30 cellular contexts compared by ENCODE assay signal in the genomic region with DNA sequence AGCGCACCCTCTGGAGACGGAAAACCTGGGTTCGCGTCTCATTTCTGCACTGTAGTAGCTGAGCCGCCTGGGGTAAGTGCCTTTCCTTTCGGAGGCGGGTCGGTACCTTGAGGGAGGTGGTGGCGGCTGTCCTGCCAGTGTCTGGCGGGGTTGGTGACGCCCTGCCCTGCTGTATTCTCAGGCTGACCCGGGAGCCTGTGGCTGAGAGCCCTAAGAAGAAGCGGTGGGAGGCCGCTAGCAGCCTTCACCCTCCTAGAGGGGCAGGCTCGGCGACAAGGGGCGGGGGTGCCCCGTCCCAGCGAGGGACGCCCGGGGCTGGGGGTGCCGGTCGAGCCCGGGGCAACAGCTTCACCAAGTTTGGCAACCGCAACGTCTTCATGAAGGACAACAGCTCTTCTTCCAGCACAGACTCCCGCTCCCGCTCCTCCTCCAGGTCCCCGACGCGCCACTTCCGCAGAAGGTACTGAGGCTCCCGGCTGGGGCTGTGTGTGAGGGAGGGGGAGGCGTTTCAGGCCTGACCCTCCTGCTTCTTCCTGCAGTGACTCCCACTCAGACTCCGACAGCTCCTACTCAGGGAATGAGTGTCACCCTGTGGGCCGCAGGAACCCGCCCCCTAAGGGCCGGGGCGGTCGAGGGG. TPM values are rescaled to one million over a fixed set of nuclear protein-coding genes. Genes with fewer than 3 reads are reported as not detected.
DNase-seq lines count a peak whose midpoint lies in the region; ATAC-seq and TF ChIP-seq lines count a peak whose summit lies in the region.
"Had no signal": no experiment of that assay in that cellular context is flagged by ENCODE, and none has a peak within 500 bp of the region (broad histone marks: within the 10 kb centered on the region; RNA-seq: fewer than 3 reads in every experiment).

No MANE protein-coding gene starts in this region.

- H4K20me1 ChIP-seq in hepatocyte (ENCODE audit: insufficient read depth, poor library complexity, severe bottlenecking) (peaks cover 67% of the 10 kb centered on the region), osteoblast (ENCODE audit: insufficient read depth, low read length) (peaks cover 83% of the 10 kb centered on the region)

- peaks cover 4% of the 10 kb centered on the region for H3K4me1 ChIP-seq in hepatocyte (ENCODE audit: insufficient read depth)
- H3K4me1 ChIP-seq in osteoblast (ENCODE audit: insufficient read depth, low read length), result peaks cover 11% of the 10 kb centered on the region

- peaks cover 68% of the 10 kb centered on the region for H3K79me2 ChIP-seq in hepatocyte
- peaks cover 93% of the 10 kb centered on the region for H3K79me2 ChIP-seq in osteoblast (ENCODE audit: insufficient read depth, low read length)

- WGBS in hepatocyte (ENCODE audit: low lambda C conversion rate, missing lambda C conversion rate), result 97% methylated on average over 33 of the region's 40 CpGs

- H3K4me3 Mint-ChIP-seq in CD4-positive, alpha-beta T cell, result peak overlapping the region; percentile 20
- H3K4me3 Mint-ChIP-seq in T-helper 17 cell, result no peak overlapping the region
- peak overlapping the region in 1 of 2 donors; percentile 32 for H3K4me3 Mint-ChIP-seq in stimulated activated naive B cell treated with anti-CD40 and anti-IgM and Interleukin-4, amounts not matched to agents 10 μg/mL and 1 μg/mL and 100 μg/mL, for 72 hours

- no peak overlapping the region for H3K27ac ChIP-seq in CD4-positive, alpha-beta T cell (ENCODE audit: low read depth, low read length)
- H3K27ac ChIP-seq in hepatocyte (no peak overlapping the region), osteoblast (ENCODE audit: low read depth, low read length) (no peak overlapping the region)
- H3K27ac ChIP-seq: BLaER1, PC-9 had no signal

- no peak overlapping the region for H3K4me3 ChIP-seq in hepatocyte
- H3K4me3 ChIP-seq in osteoblast (ENCODE audit: insufficient read depth, low read length), result no peak overlapping the region
- H3K4me3 ChIP-seq: BLaER1, PC-9 had no signal

- no peaks in the 10 kb centered on the region for H3K9me2 ChIP-seq in hepatocyte (replicated peaks; ENCODE audit: insufficient read depth)

- H3K27me3 ChIP-seq in CD4-positive, alpha-beta T cell (ENCODE audit: control insufficient read depth, insufficient read depth, low read length), result no peaks in the 10 kb centered on the region
- H3K27me3 ChIP-seq in hepatocyte (no peaks in the 10 kb centered on the region), osteoblast (ENCODE audit: insufficient read depth, low read length) (no peaks in the 10 kb centered on the region)
- H3K27me3 ChIP-seq: BLaER1 had no signal

- H3K27ac Mint-ChIP-seq in CD4-positive, alpha-beta T cell, result peak overlapping the region; percentile 27
- H3K27ac Mint-ChIP-seq in T-helper 17 cell, result no peak overlapping the region
- H3K27ac Mint-ChIP-seq in stimulated activated naive B cell treated with anti-CD40 and anti-IgM and Interleukin-4, amounts not matched to agents 10 μg/mL and 1 μg/mL and 100 μg/mL, for 72 hours, result no peak overlapping the region

- H3K4me2 ChIP-seq in hepatocyte, result no peak overlapping the region
- H3K4me2 ChIP-seq in osteoblast (ENCODE audit: insufficient read depth, low read length), result no peak overlapping the region
- H3K4me2 ChIP-seq: BLaER1, PC-9 had no signal

- H3K27me3 Mint-ChIP-seq in CD4-positive, alpha-beta T cell, result no peaks in the 10 kb centered on the region
- no peaks in the 10 kb centered on the region for H3K27me3 Mint-ChIP-seq in T-helper 17 cell
- H3K27me3 Mint-ChIP-seq in stimulated activated naive B cell treated with anti-CD40 and anti-IgM and Interleukin-4, amounts not matched to agents 10 μg/mL and 1 μg/mL and 100 μg/mL, for 72 hours, result no peaks in the 10 kb centered on the region
- H3K27me3 Mint-ChIP-seq: CD4-positive, CD25-positive, alpha-beta regulatory T cell had no signal

- H3K9me3 ChIP-seq in CD4-positive, alpha-beta T cell (ENCODE audit: control insufficient read depth, low read length), result no peaks in the 10 kb centered on the region
- H3K9me3 ChIP-seq in T-helper 17 cell (ENCODE audit: control insufficient read depth, low read length, poor library complexity, severe bottlenecking) (no peaks in the 10 kb centered on the region), hepatocyte (ENCODE audit: low read depth) (no peaks in the 10 kb centered on the region), osteoblast (ENCODE audit: low read depth, low read length) (no peaks in the 10 kb centered on the region)
- H3K9me3 ChIP-seq: BLaER1 had no signal

- no peak overlapping the region for H2AFZ ChIP-seq in hepatocyte
- H2AFZ ChIP-seq in osteoblast (ENCODE audit: low read length), result no peak overlapping the region
- H2AFZ ChIP-seq: PC-9 had no signal

- peaks cover 36% of the 10 kb centered on the region for H3K4me1 Mint-ChIP-seq in CD4-positive, alpha-beta T cell (ENCODE audit: low read depth)
- peaks cover 29% of the 10 kb centered on the region for H3K4me1 Mint-ChIP-seq in T-helper 17 cell
- peaks cover 28 to 51% of the 10 kb centered on the region in 2 donors for H3K4me1 Mint-ChIP-seq in stimulated activated naive B cell treated with anti-CD40 and anti-IgM and Interleukin-4, amounts not matched to agents 10 μg/mL and 1 μg/mL and 100 μg/mL, for 72 hours

- intact Hi-C loops in CD4-positive, alpha-beta T cell (cut with DNase I, micrococcal nuclease), result loop anchor here in 1 of 2 experiments (5.0 kb wide), 1 partner anchor 636 kb away; no protein-coding TSS in a partner anchor

- CTCF ChIA-PET in CD4-positive, alpha-beta T cell (lab: Charles Lee), result no interaction called here

- DNase-seq in CD4-positive, alpha-beta T cell, result no peak
- DNase-seq in T-helper 17 cell, result no peak
- peak; percentile 4 for DNase-seq in hepatocyte (ENCODE audit: low spot score)
- DNase-seq in osteoblast (ENCODE audit: insufficient read length, low spot score, missing footprints), result peak; percentile 63
- DNase-seq in KBM-7, result no peak
- DNase-seq in NCI-H1105 treated with DMSO at 0.1 percent for 48 hours (lab: John Stamatoyannopoulos, UW), result no peak
- no peak for DNase-seq in stimulated activated naive B cell treated with anti-CD40 and anti-IgM and Interleukin-4, amounts not matched to agents 10 μg/mL and 1 μg/mL and 100 μg/mL, for 72 hours
- DNase-seq: CD4-positive, CD25-positive, alpha-beta regulatory T cell; COR-L47; DMS 273 treated with DMSO at 0.1 percent for 48 hours; DMS79; EL; GDM1; HCEC 1CT; KG1; MM.1S; NCI-H1417; NCI-H1694; NCI-H2081; NCI-H2227 treated with DMSO at 0.1 percent for 48 hours; NCI-H526 treated with DMSO at 0.1 percent for 48 hours; PC-9; Right ventricle myocardium superior; RPMI8226 had no signal

- H3K36me3 ChIP-seq in hepatocyte (replicated peaks; ENCODE audit: insufficient read depth, low read depth) (peaks cover 4% of the 10 kb centered on the region), osteoblast (ENCODE audit: insufficient read depth, low read length) (peaks cover 86% of the 10 kb centered on the region)

- POLR2A ChIA-PET in CD4-positive, alpha-beta T cell (lab: Charles Lee), result no interaction called here

- H3K36me3 Mint-ChIP-seq in CD4-positive, alpha-beta T cell (ENCODE audit: low read depth), result peaks cover 95% of the 10 kb centered on the region
- H3K36me3 Mint-ChIP-seq in T-helper 17 cell (ENCODE audit: low read depth), result peaks cover 15% of the 10 kb centered on the region
- H3K36me3 Mint-ChIP-seq in stimulated activated naive B cell treated with anti-CD40 and anti-IgM and Interleukin-4, amounts not matched to agents 10 μg/mL and 1 μg/mL and 100 μg/mL, for 72 hours, result peaks cover 55 to 71% of the 10 kb centered on the region in 2 donors

- no peaks in the 10 kb centered on the region for H3K9me3 Mint-ChIP-seq in CD4-positive, alpha-beta T cell
- H3K9me3 Mint-ChIP-seq in stimulated activated naive B cell treated with anti-CD40 and anti-IgM and Interleukin-4, amounts not matched to agents 10 μg/mL and 1 μg/mL and 100 μg/mL, for 72 hours, result no peaks in the 10 kb centered on the region

- no peak for ATAC-seq in CD4-positive, alpha-beta T cell (ENCODE audit: poor library complexity)
- ATAC-seq in T-helper 17 cell, result peak; percentile 2
- ATAC-seq in stimulated activated naive B cell treated with anti-CD40 and anti-IgM and Interleukin-4, amounts not matched to agents 10 μg/mL and 1 μg/mL and 100 μg/mL, for 72 hours (replicated peaks), result no peak

- in situ Hi-C loops in KBM-7 (cut with MboI; ENCODE audit: low pct_unique_long_range_greater_than_20kb, low sequenced_read_pairs), result no loop called here

- no peak for TF ChIP-seq CTCF in CD4-positive, alpha-beta T cell (IDR thresholded peaks at IDR 0.05)
- TF ChIP-seq CTCF in hepatocyte (IDR thresholded peaks at IDR 0.05; ENCODE audit: poor library complexity) (no peak), osteoblast (IDR thresholded peaks at IDR 0.05; ENCODE audit: extremely low read depth, low read depth, low read length) (no peak)

RNA-seq across cellular contexts. Expression of a gene that starts 6.9 kb away (rescaled TPM):
- 100 to 1,000 TPM; 610 to 639 TPM for total RNA-seq in CD4-positive, alpha-beta T cell
- total RNA-seq in T-helper 17 cell (100 to 1,000 TPM; 471 to 480 TPM), hepatocyte (36.6 and 40.9 TPM in 2 replicates), osteoblast (40.7 and 42.3 TPM in 2 replicates)
- 54.0 and 69.7 TPM in 2 replicates for polyA plus RNA-seq in hepatocyte

RNA-seq across cellular contexts. Expression of a gene that starts 7.7 kb away (rescaled TPM):
- total RNA-seq in CD4-positive, alpha-beta T cell, result 1 to 10 TPM; 2.8 to 2.9 TPM
- total RNA-seq in T-helper 17 cell (1 to 10 TPM; 4.4 to 6.0 TPM), hepatocyte (3.1 and 7.9 TPM in 2 replicates), osteoblast (14.4 and 21.4 TPM in 2 replicates)
- 0.59 and 1.00 TPM in 2 replicates for polyA plus RNA-seq in hepatocyte
- total RNA-seq: A172 had no signal

RNA-seq across cellular contexts. Expression of a gene that starts 17.2 kb away (rescaled TPM):
- not detected for total RNA-seq in CD4-positive, alpha-beta T cell
- total RNA-seq in T-helper 17 cell, result not detected
- 43.1 and 46.8 TPM in 2 replicates for total RNA-seq in hepatocyte
- 71.2 and 71.5 TPM in 2 replicates for polyA plus RNA-seq in hepatocyte
- 18.8 and 20.3 TPM in 2 replicates for total RNA-seq in osteoblast
- total RNA-seq: CD4-positive, CD25-positive, alpha-beta regulatory T cell had no signal
- polyA plus RNA-seq: CD4-positive, CD25-positive, alpha-beta regulatory T cell had no signal

RNA-seq across cellular contexts. Expression of a gene that starts 40.6 kb away (rescaled TPM):
- total RNA-seq in CD4-positive, alpha-beta T cell, result not detected
- not detected for total RNA-seq in T-helper 17 cell
- total RNA-seq in hepatocyte, result 7.0 and 7.1 TPM in 2 replicates
- polyA plus RNA-seq in hepatocyte, result 11.0 and 19.3 TPM in 2 replicates
- total RNA-seq in osteoblast, result not detected in 2 replicates
- total RNA-seq: A172; CD4-positive, CD25-positive, alpha-beta regulatory T cell; HT-29; NCI-H460 had no signal

RNA-seq across cellular contexts. Expression of a gene that starts 46.7 kb away (rescaled TPM):
- 1 to 10 TPM in 1 of 2 experiments, not detected in 1; 1.2 TPM for total RNA-seq in CD4-positive, alpha-beta T cell
- total RNA-seq in T-helper 17 cell, result 1 to 10 TPM in 1 of 2 donors, under 1 TPM in 1; 0.94 to 1.7 TPM
- not detected in 2 replicates for total RNA-seq in hepatocyte
- not detected in 2 replicates for polyA plus RNA-seq in hepatocyte
- total RNA-seq in osteoblast, result not detected in 2 replicates
- total RNA-seq: A172, H1, HT-29, NCI-H460, PC-9, Right ventricle myocardium superior, SK-MEL-5 had no signal
- polyA plus RNA-seq: H1 had no signal

Comparison
In these comparisons a context has a peak if more than half of its experiments do, and no peak if none do; other contexts are left out.
1. DNase-seq: peak in hepatocyte (single experiment) and osteoblast (single experiment); none in CD4-positive, alpha-beta T cell (0 of 10), T-helper 17 cell (0 of 3), KBM-7 (single experiment), NCI-H1105 treated with DMSO at 0.1 percent for 48 hours (single experiment) and stimulated activated naive B cell treated with anti-CD40 and anti-IgM and Interleukin-4, amounts not matched to agents 10 μg/mL and 1 μg/mL and 100 μg/mL, for 72 hours (single experiment).
2. RNA of a gene that starts 6.9 kb away (total RNA-seq): 610 to 639 TPM in CD4-positive, alpha-beta T cell and 471 to 480 TPM in T-helper 17 cell; 40.7 to 42.3 TPM in osteoblast and 36.6 to 40.9 TPM in hepatocyte; every median in the first group is over 10 times any median in the second.
3. RNA of a gene that starts 17.2 kb away (total RNA-seq): 43.1 to 46.8 TPM in hepatocyte and 18.8 to 20.3 TPM in osteoblast; not detected in CD4-positive, alpha-beta T cell and not detected in T-helper 17 cell; every median in the first group is over 10 times any median in the second.